In genomic region chr19:32168111-32168510, GRCh38 we compare ENCODE assay signal across 17 cellular contexts.
"Had no signal": no experiment of that assay in that cellular context is flagged by ENCODE, and none has a peak within 500 bp of the region (broad histone marks: within the 10 kb centered on the region; RNA-seq: fewer than 3 reads in every experiment).

No MANE protein-coding gene starts in this region.

- ATAC-seq: foreskin keratinocyte, lower lobe of right lung had no signal

- H3K4me1 Mint-ChIP-seq: immature natural killer cell, naive B cell had no signal

- H3K27ac ChIP-seq: foreskin keratinocyte, left ventricle myocardium inferior, lower lobe of right lung, sigmoid colon, skin epidermis, stomach, thoracic aorta, transverse colon had no signal

- H3K36me3 ChIP-seq: left ventricle myocardium inferior, lower lobe of right lung, sigmoid colon, stomach, thoracic aorta, transverse colon had no signal

- H3K9me3 ChIP-seq: left ventricle myocardium inferior, lower lobe of right lung, sigmoid colon, stomach, thoracic aorta, transverse colon had no signal

- H3K27me3 ChIP-seq: foreskin keratinocyte, sigmoid colon had no signal

- DNase-seq: foreskin keratinocyte; immature natural killer cell; left ventricle myocardium inferior; lower lobe of right lung; mesenchymal stem cell; naive B cell; nephron progenitor cell; posterior cingulate gyrus; stimulated activated CD4-positive, alpha-beta T cell treated with anti-CD3 and anti-CD28 coated beads, Interleukin-12 subunit alpha, Interleukin-12 subunit beta, amount 100 ng/mL, for 4 hours; stimulated activated naive CD4-positive, alpha-beta T cell; stomach; substantia nigra; transverse colon had no signal

- H3K9me3 Mint-ChIP-seq: dendritic cell treated with granulocyte-macrophage colony-stimulating factor and Interleukin-4, amounts not matched to agents 40 ng/mL and 50 ng/mL, for 4 days; nephron progenitor cell had no signal

- H3K27me3 Mint-ChIP-seq: dendritic cell treated with granulocyte-macrophage colony-stimulating factor and Interleukin-4, amounts not matched to agents 40 ng/mL and 50 ng/mL, for 4 days had no signal

- H3K4me3 ChIP-seq: left ventricle myocardium inferior, lower lobe of right lung, sigmoid colon, skin epidermis, stomach, thoracic aorta, transverse colon had no signal

- H3K4me3 Mint-ChIP-seq: dendritic cell treated with granulocyte-macrophage colony-stimulating factor and Interleukin-4, amounts not matched to agents 40 ng/mL and 50 ng/mL, for 4 days; immature natural killer cell; naive B cell; nephron progenitor cell had no signal

- H3K36me3 Mint-ChIP-seq: immature natural killer cell, naive B cell had no signal

- H3K27ac Mint-ChIP-seq: dendritic cell treated with granulocyte-macrophage colony-stimulating factor and Interleukin-4, amounts not matched to agents 40 ng/mL and 50 ng/mL, for 4 days; immature natural killer cell; naive B cell; nephron progenitor cell had no signal

- H3K4me1 ChIP-seq: foreskin keratinocyte, left ventricle myocardium inferior, lower lobe of right lung, sigmoid colon, stomach, transverse colon had no signal
